26 cellular contexts compared by ENCODE assay signal in the genomic region with DNA sequence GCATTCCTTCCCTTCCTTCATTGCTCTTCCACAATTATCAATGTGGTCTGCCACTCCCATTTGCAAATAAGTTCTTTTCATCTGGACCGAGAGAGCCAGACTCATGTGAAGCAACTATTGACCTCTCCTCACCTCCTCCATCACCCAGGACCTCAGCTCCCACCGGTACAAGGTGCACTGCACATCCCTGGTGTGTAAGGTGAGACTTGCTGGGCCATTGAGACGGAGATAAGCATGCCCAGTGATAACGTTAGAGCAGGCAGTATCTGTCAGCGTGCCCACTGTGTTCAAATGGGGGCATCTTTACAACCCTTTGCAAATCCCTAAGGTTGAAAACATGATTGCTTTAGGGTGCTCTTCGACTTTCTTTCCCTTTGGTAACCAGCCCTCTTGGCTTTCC.
"Had no signal": no experiment of that assay in that cellular context is flagged by ENCODE, and none has a peak within 500 bp of the region (broad histone marks: within the 10 kb centered on the region; RNA-seq: fewer than 3 reads in every experiment).

No MANE protein-coding gene starts in this region.

- H3K27me3 Mint-ChIP-seq: dendritic cell treated with granulocyte-macrophage colony-stimulating factor and Interleukin-4, amounts not matched to agents 40 ng/mL and 50 ng/mL, for 4 days; stimulated activated memory B cell treated with anti-CD40 and anti-IgM and Interleukin-4, amounts not matched to agents 10 μg/mL and 1 μg/mL and 100 μg/mL, for 72 hours; type B pancreatic cell had no signal

- ATAC-seq: esophagus mucosa; gastrocnemius medialis; left colon; left ventricle myocardium superior; lower lobe of right lung; natural killer cell; pancreas; sciatic nerve; stimulated activated memory B cell treated with anti-CD40 and anti-IgM and Interleukin-4, amounts not matched to agents 10 μg/mL and 1 μg/mL and 100 μg/mL, for 72 hours; stimulated activated naive CD8-positive, alpha-beta T cell treated with anti-CD3 and anti-CD28 coated beads, Interleukin-15, Interleukin-2, amounts not matched to agents 100 U/mL and 50 U/mL, for 24 hours had no signal

- H3K9me3 Mint-ChIP-seq: endodermal cell, natural killer cell, type B pancreatic cell had no signal

- H3K4me3 Mint-ChIP-seq: dendritic cell treated with granulocyte-macrophage colony-stimulating factor and Interleukin-4, amounts not matched to agents 40 ng/mL and 50 ng/mL, for 4 days; endodermal cell; natural killer cell; neural crest cell; stimulated activated memory B cell treated with anti-CD40 and anti-IgM and Interleukin-4, amounts not matched to agents 10 μg/mL and 1 μg/mL and 100 μg/mL, for 72 hours; type B pancreatic cell had no signal

- H3K4me3 ChIP-seq: gastrocnemius medialis, lower lobe of right lung, pancreas, testis, tibial artery had no signal

- H3K27ac Mint-ChIP-seq: dendritic cell treated with granulocyte-macrophage colony-stimulating factor and Interleukin-4, amounts not matched to agents 40 ng/mL and 50 ng/mL, for 4 days; endodermal cell; natural killer cell; progenitor cell of endocrine pancreas; stimulated activated memory B cell treated with anti-CD40 and anti-IgM and Interleukin-4, amounts not matched to agents 10 μg/mL and 1 μg/mL and 100 μg/mL, for 72 hours; type B pancreatic cell had no signal

- H3K4me1 Mint-ChIP-seq: natural killer cell; stimulated activated memory B cell treated with anti-CD40 and anti-IgM and Interleukin-4, amounts not matched to agents 10 μg/mL and 1 μg/mL and 100 μg/mL, for 72 hours had no signal

- DNase-seq: effector CD8-positive, alpha-beta T cell; foreskin fibroblast; gastrocnemius medialis; kidney glomerular epithelial cell; left colon; left ventricle myocardium superior; lower lobe of right lung; natural killer cell; stimulated activated CD4-positive, alpha-beta T cell treated with anti-CD3 and anti-CD28 coated beads, Interleukin-2, amount 100 ng/mL, for 24 hours; stimulated activated CD4-positive, alpha-beta T cell treated with anti-CD3 and anti-CD28 coated beads, Interleukin-4, amount 100 ng/mL, for 4 hours; stimulated activated naive CD8-positive, alpha-beta T cell treated with anti-CD3 and anti-CD28 coated beads, Interleukin-15, Interleukin-2, amounts not matched to agents 100 U/mL and 50 U/mL, for 24 hours; substantia nigra; testis had no signal

- H3K27me3 ChIP-seq: gastrocnemius medialis, neutrophil, pancreas, testis, tibial artery had no signal

- FAIRE-seq: colon, pancreas had no signal

- H3K4me1 ChIP-seq: gastrocnemius medialis, lower lobe of right lung, pancreas, testis, tibial artery had no signal

- H3K9me3 ChIP-seq: gastrocnemius medialis, lower lobe of right lung, neutrophil, pancreas, testis, tibial artery had no signal

- H3K36me3 ChIP-seq: gastrocnemius medialis, lower lobe of right lung, neutrophil, pancreas, tibial artery had no signal

- H3K36me3 Mint-ChIP-seq: natural killer cell; stimulated activated memory B cell treated with anti-CD40 and anti-IgM and Interleukin-4, amounts not matched to agents 10 μg/mL and 1 μg/mL and 100 μg/mL, for 72 hours; type B pancreatic cell had no signal

- H3K27ac ChIP-seq: epithelial cell of prostate, gastrocnemius medialis, lower lobe of right lung, neutrophil, pancreas, testis, tibial artery had no signal
